Comparison of ENCODE assay signal across 10 cellular contexts in genomic region chr4:168409089-168409801, GRCh38.
DNase-seq lines count a peak whose midpoint lies in the region; ATAC-seq and TF ChIP-seq lines count a peak whose summit lies in the region.
"Had no signal": no experiment of that assay in that cellular context is flagged by ENCODE, and none has a peak within 500 bp of the region (broad histone marks: within the 10 kb centered on the region; RNA-seq: fewer than 3 reads in every experiment).

No MANE protein-coding gene starts in this region.

- intact Hi-C loops in Right ventricle myocardium superior (cut with DNase I) (no loop called here), sigmoid colon (cut with DNase I) (loop anchor here (2.0 to 5.0 kb wide), 2 partner anchors 73 to 90 kb away; partner anchors contain the start of genes DDX60 and DDX60L)

- no peak for TF ChIP-seq CTCF in sigmoid colon (IDR thresholded peaks at IDR 0.05)

- peak; percentile 31 to 76 (median 58) for TF ChIP-seq EP300 in sigmoid colon (IDR thresholded peaks at IDR 0.05)

- peak overlapping the region; percentile 70 to 86 (median 82) for H3K27ac ChIP-seq in sigmoid colon
- H3K27ac ChIP-seq: upper lobe of left lung had no signal

- peak overlapping the region; percentile 78 for H3K9ac ChIP-seq in adipocyte (ENCODE audit: low read length)

- peak overlapping the region; percentile 73 for H3K4me3 ChIP-seq in adipocyte (ENCODE audit: low read length)
- no peak overlapping the region for H3K4me3 ChIP-seq in sigmoid colon
- H3K4me3 ChIP-seq: upper lobe of left lung had no signal

- no peak for TF ChIP-seq POLR2A in sigmoid colon (IDR thresholded peaks at IDR 0.05)

- peak; percentile 92 for ATAC-seq in Right ventricle myocardium superior (ENCODE audit: poor library complexity)
- ATAC-seq in HG03108 (IDR thresholded peaks at IDR 0.05; ENCODE audit: unreplicated experiment), result no peak
- no peak for ATAC-seq in HG03469 (IDR thresholded peaks at IDR 0.05; ENCODE audit: unreplicated experiment)

- H3K27me3 ChIP-seq in adipocyte (replicated peaks; ENCODE audit: control insufficient read depth, insufficient read depth, low read length) (no peaks in the 10 kb centered on the region), sigmoid colon (no peaks in the 10 kb centered on the region)
- H3K27me3 ChIP-seq: upper lobe of left lung had no signal

- H3K4me1 ChIP-seq in adipocyte (ENCODE audit: control insufficient read depth, insufficient read depth, low read length), result peaks cover 37% of the 10 kb centered on the region
- peaks cover 0 to 33% (median 21%) of the 10 kb centered on the region in 4 donors for H3K4me1 ChIP-seq in sigmoid colon

- WGBS in sigmoid colon, 2 donors, result 83 to 86% methylated on average over 3 of the region's 3 CpGs

- H3K9me3 ChIP-seq in adipocyte (ENCODE audit: control insufficient read depth, low read length), result no peaks in the 10 kb centered on the region
- no peaks in the 10 kb centered on the region for H3K9me3 ChIP-seq in sigmoid colon
- H3K9me3 ChIP-seq: upper lobe of left lung had no signal

- peaks cover 21% of the 10 kb centered on the region for H3K36me3 ChIP-seq in adipocyte (ENCODE audit: control insufficient read depth, insufficient read depth, low read length, severe bottlenecking)
- peaks cover 0 to 6% (median under 1%) of the 10 kb centered on the region in 4 donors for H3K36me3 ChIP-seq in sigmoid colon

- peak; percentile 25 for DNase-seq in GM04503 (ENCODE audit: low read depth)
- DNase-seq in adipocyte (ENCODE audit: low read depth), result peak; percentile 63
- DNase-seq in Right ventricle myocardium superior, result no peak
- no peak for DNase-seq in sigmoid colon
- DNase-seq in D341Med (ENCODE audit: low spot score), result no peak
- DNase-seq in NOMO-1 (lab: John Stamatoyannopoulos, UW; ENCODE audit: unreplicated experiment in 2 of 2), result no peak
- DNase-seq: activated CD8-positive, alpha-beta memory T cell treated with anti-CD3 and anti-CD28 coated beads, Interleukin-2, amount 50 U/mL, for 48 hours; upper lobe of left lung had no signal

Comparison
In these comparisons a context has a peak if more than half of its experiments do, and no peak if none do; other contexts are left out.
1. DNase-seq: peak in GM04503 (single experiment) and adipocyte (single experiment); none in Right ventricle myocardium superior (single experiment), sigmoid colon (single experiment), D341Med (single experiment) and NOMO-1 (0 of 2).